8 cellular contexts compared by ENCODE assay signal in genomic region chr3:101850327-101851048, GRCh38. TPM values are rescaled to one million over a fixed set of nuclear protein-coding genes. Genes with fewer than 3 reads are reported as not detected.
A peak's percentile ranks its signal among the peaks of the same experiment; 100 is the strongest.
DNase-seq lines count a peak whose midpoint lies in the region; ATAC-seq and TF ChIP-seq lines count a peak whose summit lies in the region.

No MANE protein-coding gene starts in this region.

- peak; percentile 67 for DNase-seq in activated CD8-positive, alpha-beta memory T cell treated with anti-CD3 and anti-CD28 coated beads for 24 hours
- no peak for DNase-seq in activated CD8-positive, alpha-beta memory T cell treated with anti-CD3 and anti-CD28 coated beads, Interleukin-2, amount 50 U/mL, for 48 hours
- DNase-seq in T-helper 22 cell (ENCODE audit: low read depth) (peak; percentile 48), choroid plexus epithelial cell (ENCODE audit: low read depth) (peak; percentile 88), mucosa of descending colon (no peak), thoracic aorta (ENCODE audit: low spot score) (no peak), LoVo (ENCODE audit: low spot score) (no peak)

- ATAC-seq in HG03442 (IDR thresholded peaks at IDR 0.05; ENCODE audit: unreplicated experiment) (peak; percentile 27), mucosa of descending colon (no peak), thoracic aorta (ENCODE audit: insufficient number of reproducible peaks, low FRiP score, low read depth) (no peak)

- H3K36me3 ChIP-seq in mucosa of descending colon (ENCODE audit: low read depth) (peaks cover 7% of the 10 kb centered on the region), thoracic aorta (peaks cover 37% of the 10 kb centered on the region)

- peak overlapping the region; percentile 97 to 99 for H3K27ac ChIP-seq in thoracic aorta

- TF ChIP-seq CTCF in choroid plexus epithelial cell (conservative IDR thresholded peaks at IDR 0.05; ENCODE audit: low read depth, low read length), result no peak
- TF ChIP-seq CTCF in mucosa of descending colon (IDR thresholded peaks at IDR 0.05), result no peak
- TF ChIP-seq CTCF in thoracic aorta (IDR thresholded peaks at IDR 0.05), result no peak

- H3K4me3 ChIP-seq in choroid plexus epithelial cell (ENCODE audit: low read depth, low read length) (peak overlapping the region; percentile 87), mucosa of descending colon (peak overlapping the region; percentile 90), thoracic aorta (peak overlapping the region; percentile 83)

- H3K4me1 ChIP-seq in mucosa of descending colon (ENCODE audit: low read depth) (peaks cover 53% of the 10 kb centered on the region), thoracic aorta (ENCODE audit: control insufficient read depth in 1 of 2, low read depth in 2 of 2) (peaks cover 39 to 43% of the 10 kb centered on the region in 2 donors)

- intact Hi-C loops in mucosa of descending colon (cut with DNase I, micrococcal nuclease), result loop anchor here in 1 of 2 donors (10.0 kb wide), 1 partner anchor 234 kb away; no protein-coding TSS in a partner anchor

- H3K27me3 ChIP-seq in thoracic aorta (replicated peaks; ENCODE audit: insufficient read depth), result no peaks in the 10 kb centered on the region

- H3K9me3 ChIP-seq in mucosa of descending colon (no peaks in the 10 kb centered on the region), thoracic aorta (no peaks in the 10 kb centered on the region)

RNA-seq across cellular contexts. Expression of gene NFKBIZ, which starts 1.2 kb away (rescaled TPM):
- 10 to 100 TPM; 85.0 to 97.5 (median 91.5) TPM for total RNA-seq in mucosa of descending colon
- total RNA-seq in thoracic aorta, result 100 to 1,000 TPM; 206 to 225 TPM

Comparison
In these comparisons a context has a peak if more than half of its experiments do, and no peak if none do; other contexts are left out.
1. DNase-seq: peak in activated CD8-positive, alpha-beta memory T cell treated with anti-CD3 and anti-CD28 coated beads for 24 hours (single experiment), T-helper 22 cell (single experiment) and choroid plexus epithelial cell (single experiment); none in activated CD8-positive, alpha-beta memory T cell treated with anti-CD3 and anti-CD28 coated beads, Interleukin-2, amount 50 U/mL, for 48 hours (single experiment), mucosa of descending colon (0 of 3), thoracic aorta (single experiment) and LoVo (single experiment).
2. Peak in every context shown above with its lines, with median percentiles within 50 percentile points of each other: H3K4me3 ChIP-seq.